ENCODE assay signal across 34 cellular contexts in the genomic region with DNA sequence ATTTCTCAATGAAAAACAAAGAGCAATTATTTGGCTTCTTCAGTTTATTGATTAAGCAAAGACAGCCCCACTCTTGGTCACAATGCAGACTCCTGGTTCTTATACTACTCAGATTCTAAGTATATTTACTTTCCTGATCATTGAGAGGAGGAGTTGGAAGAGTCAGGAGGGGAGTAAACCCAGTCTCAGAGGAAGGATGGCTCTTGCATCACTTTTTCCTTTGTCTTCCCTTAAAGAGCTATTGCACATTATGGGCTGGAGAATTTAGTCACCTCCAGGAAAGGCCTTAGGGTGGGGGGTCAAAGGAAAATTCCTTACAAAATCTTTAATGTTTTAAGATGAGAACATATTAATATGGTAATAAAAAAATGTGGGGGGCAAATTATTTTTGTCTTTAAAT. TPM values are rescaled to one million over a fixed set of nuclear protein-coding genes. Genes with fewer than 3 reads are reported as not detected.
"Had no signal": no experiment of that assay in that cellular context is flagged by ENCODE, and none has a peak within 500 bp of the region (broad histone marks: within the 10 kb centered on the region; RNA-seq: fewer than 3 reads in every experiment).

No MANE protein-coding gene starts in this region.

- H3K36me3 Mint-ChIP-seq: mesothelial cell of epicardium, naive B cell had no signal

- H3K36me3 ChIP-seq: gastroesophageal sphincter, heart right ventricle, left lung, prostate gland, right atrium auricular region, suprapubic skin, transverse colon, upper lobe of right lung, uterus had no signal

- H3K27ac Mint-ChIP-seq: mesothelial cell of epicardium; naive B cell; natural killer cell treated with Interleukin-12 subunit alpha and Interleukin-12 subunit beta and Interleukin-15 and Interleukin-18, amount 100 ng/mL, for 72 hours; stimulated activated naive CD8-positive, alpha-beta T cell treated with anti-CD3 and anti-CD28 coated beads, Interleukin-15, amount 100 ng/mL, for 72 hours had no signal

- H3K27ac ChIP-seq: dorsolateral prefrontal cortex, gastroesophageal sphincter, heart right ventricle, left lung, parathyroid adenoma, prostate gland, right atrium auricular region, suprapubic skin, transverse colon, upper lobe of right lung, uterus had no signal

- H3K9me3 Mint-ChIP-seq: mesothelial cell of epicardium; natural killer cell treated with Interleukin-12 subunit alpha and Interleukin-12 subunit beta and Interleukin-15 and Interleukin-18, amount 100 ng/mL, for 72 hours; neural crest cell; stimulated activated naive CD8-positive, alpha-beta T cell treated with anti-CD3 and anti-CD28 coated beads, Interleukin-15, amount 100 ng/mL, for 72 hours had no signal

- H3K4me1 ChIP-seq: gastroesophageal sphincter, left lung, parathyroid adenoma, prostate gland, transverse colon, upper lobe of right lung, uterus had no signal

- ATAC-seq: gastroesophageal sphincter; heart right ventricle; left cardiac atrium; left lung; mucosa of descending colon; natural killer cell treated with Interleukin-12 subunit alpha and Interleukin-12 subunit beta and Interleukin-15 and Interleukin-18, amount 100 ng/mL, for 72 hours; sciatic nerve; stimulated activated naive CD8-positive, alpha-beta T cell treated with anti-CD3 and anti-CD28 coated beads, Interleukin-15, amount 100 ng/mL, for 72 hours; upper lobe of right lung had no signal

- H3K9me3 ChIP-seq: gastroesophageal sphincter, heart right ventricle, left lung, mucosa of descending colon, prostate gland, right atrium auricular region, suprapubic skin, transverse colon, upper lobe of right lung, uterus had no signal

- H3K4me1 Mint-ChIP-seq: neural crest cell had no signal

- H3K9ac ChIP-seq: parathyroid adenoma had no signal

- H3K4me3 Mint-ChIP-seq: mesothelial cell of epicardium; naive B cell; natural killer cell treated with Interleukin-12 subunit alpha and Interleukin-12 subunit beta and Interleukin-15 and Interleukin-18, amount 100 ng/mL, for 72 hours; neural crest cell; stimulated activated naive CD8-positive, alpha-beta T cell treated with anti-CD3 and anti-CD28 coated beads, Interleukin-15, amount 100 ng/mL, for 72 hours had no signal

- H3K4me3 ChIP-seq: dorsolateral prefrontal cortex, gastroesophageal sphincter, heart right ventricle, left lung, mucosa of descending colon, prostate gland, right atrium auricular region, smooth muscle cell, suprapubic skin, transverse colon, upper lobe of right lung, uterus had no signal

- DNase-seq: dorsolateral prefrontal cortex; effector CD4-positive, alpha-beta T cell; foreskin fibroblast; heart right ventricle; hippocampal formation; left cardiac atrium; left lung; mesenchymal stem cell; mucosa of descending colon; naive B cell; stimulated activated CD4-positive, alpha-beta T cell treated with anti-CD3 and anti-CD28 coated beads, Interleukin-12 subunit alpha, Interleukin-12 subunit beta, amount 100 ng/mL, for 4 hours; stimulated activated CD4-positive, alpha-beta T cell treated with anti-CD3 and anti-CD28 coated beads, Interleukin-1b, Interleukin-23, amount 100 ng/mL, for 48 hours; stimulated activated CD4-positive, alpha-beta T cell treated with anti-CD3 and anti-CD28 coated beads, Interleukin-4, amount 100 ng/mL, for 1 hour; stimulated activated CD8-positive, alpha-beta memory T cell treated with anti-CD3 and anti-CD28 coated beads, Interleukin-4, amount 100 ng/mL, for 48 hours; stimulated activated naive CD4-positive, alpha-beta T cell; stimulated activated naive CD8-positive, alpha-beta T cell treated with anti-CD3 and anti-CD28 coated beads, Interleukin-15, amount 100 ng/mL, for 72 hours; transverse colon; upper lobe of right lung; uterus had no signal

RNA-seq across cellular contexts. Expression of gene SLC17A6, which starts 8.1 kb away (rescaled TPM):
- total RNA-seq: gastroesophageal sphincter; heart right ventricle; kidney epithelial cell; left cardiac atrium; left lung; lower leg skin; lung microvascular endothelial cell; mesothelial cell of epicardium; mucosa of descending colon; natural killer cell treated with Interleukin-12 subunit alpha and Interleukin-12 subunit beta and Interleukin-15 and Interleukin-18, amount 100 ng/mL, for 72 hours; osteoblast; prostate gland; right atrium auricular region; sciatic nerve; smooth muscle cell; suprapubic skin; transverse colon; upper lobe of right lung; uterus had no signal
- polyA plus RNA-seq: esophagus, heart right ventricle, smooth muscle cell had no signal
